Comparison of ENCODE assay signal across 8 cellular contexts in genomic region chr7:140003913-140004382, GRCh38. TPM values are rescaled to one million over a fixed set of nuclear protein-coding genes. Genes with fewer than 3 reads are reported as not detected.
DNase-seq lines count a peak whose midpoint lies in the region; ATAC-seq, FAIRE-seq and TF ChIP-seq lines count a peak whose summit lies in the region.

No MANE protein-coding gene starts in this region.

- DNase-seq in D721Med (ENCODE audit: insufficient read length, low spot score) (no peak), H4 (ENCODE audit: low spot score) (peak; percentile 68), RCC 7860 (ENCODE audit: low spot score) (peak; percentile 61), cerebellum (ENCODE audit: low spot score) (peak; percentile 10), mesothelial cell of epicardium (ENCODE audit: low spot score in 2 of 2, unreplicated experiment in 2 of 2) (no peak), C1 segment of cervical spinal cord (lab: John Stamatoyannopoulos, UW) (no peak)

- no peak overlapping the region for H3K4me3 Mint-ChIP-seq in mesothelial cell of epicardium

- no peaks in the 10 kb centered on the region for H3K9me3 Mint-ChIP-seq in mesothelial cell of epicardium

- H3K36me3 Mint-ChIP-seq in mesothelial cell of epicardium, result no peaks in the 10 kb centered on the region

- H3K4me1 Mint-ChIP-seq in mesothelial cell of epicardium, result no peaks in the 10 kb centered on the region

- FAIRE-seq in D721Med (lab: Jason Lieb, UNC) (no peak), RCC 7860 (lab: Jason Lieb, UNC) (peak; percentile 67)

- peak; percentile 41 for TF ChIP-seq CTCF in D721Med (IDR thresholded peaks at IDR 0.05; ENCODE audit: insufficient read depth, missing control alignments)
- TF ChIP-seq CTCF in mesothelial cell of epicardium (IDR thresholded peaks at IDR 0.05; ENCODE audit: unreplicated experiment), result peak; percentile 64

- ATAC-seq in GM21381 (IDR thresholded peaks at IDR 0.05; ENCODE audit: unreplicated experiment) (no peak), HG03520 (IDR thresholded peaks at IDR 0.05; ENCODE audit: unreplicated experiment) (no peak)

- no peak overlapping the region for H3K27ac Mint-ChIP-seq in mesothelial cell of epicardium

- peaks cover 4% of the 10 kb centered on the region for H3K27me3 Mint-ChIP-seq in mesothelial cell of epicardium (ENCODE audit: low read depth)

RNA-seq across cellular contexts. Expression of gene PARP12, which starts 58.8 kb away (rescaled TPM):
- total RNA-seq in H4 (2014; rRNA removed; shearing (Covaris generic)), result 26.7 and 27.3 TPM in 2 replicates
- total RNA-seq in cerebellum (8.1 TPM), mesothelial cell of epicardium (26.2 to 30.2 TPM (median 27.1 TPM) in 3 replicates)

Comparison
In these comparisons a context has a peak if more than half of its experiments do, and no peak if none do; other contexts are left out.
1. DNase-seq: peak in H4 (single experiment), RCC 7860 (single experiment) and cerebellum (single experiment); none in D721Med (single experiment), mesothelial cell of epicardium (0 of 2) and C1 segment of cervical spinal cord (0 of 14).